14 cellular contexts compared by ENCODE assay signal in genomic region chr9:123048748-123049147, GRCh38. TPM values are rescaled to one million over a fixed set of nuclear protein-coding genes. Genes with fewer than 3 reads are reported as not detected.
DNase-seq lines count a peak whose midpoint lies in the region; ATAC-seq, FAIRE-seq and TF ChIP-seq lines count a peak whose summit lies in the region.
"Had no signal": no experiment of that assay in that cellular context is flagged by ENCODE, and none has a peak within 500 bp of the region (broad histone marks: within the 10 kb centered on the region; RNA-seq: fewer than 3 reads in every experiment).

No MANE protein-coding gene starts in this region.

- H3K79me2 ChIP-seq in hepatocyte = peaks cover 3% of the 10 kb centered on the region
- no peaks in the 10 kb centered on the region for H3K79me2 ChIP-seq in GM23338 (replicated peaks; ENCODE audit: insufficient read depth)

- TF ChIP-seq EP300 in stomach (IDR thresholded peaks at IDR 0.05) = no peak

- intact Hi-C loops in stomach (cut with DNase I; ENCODE audit: low total_unique reads) = no loop called here

- no peak overlapping the region for H2AFZ ChIP-seq in hepatocyte
- H2AFZ ChIP-seq in GM23338 = no peak overlapping the region

- DNase-seq in GM12892 (ENCODE audit: insufficient read length) (no peak), hepatocyte (ENCODE audit: low spot score) (no peak), stomach (no peak), COLO829 (ENCODE audit: low spot score) (no peak), GM23338 (ENCODE audit: low spot score) (no peak)
- DNase-seq: activated CD4-positive, alpha-beta T cell treated with anti-CD3 and anti-CD28 coated beads, Interleukin-2, amount 50 U/mL, for 4 hours; islet precursor cell; NCI-H1105 treated with DMSO at 0.1 percent for 48 hours; occipital lobe; T-helper 17 cell had no signal

- no peak for TF ChIP-seq CTCF in brain (conservative IDR thresholded peaks at IDR 0.05)
- no peak for TF ChIP-seq CTCF in hepatocyte (IDR thresholded peaks at IDR 0.05; ENCODE audit: poor library complexity)
- TF ChIP-seq CTCF in stomach (IDR thresholded peaks at IDR 0.05) = no peak
- no peak for TF ChIP-seq CTCF in GM23338 (conservative IDR thresholded peaks at IDR 0.05; ENCODE audit: low read depth in 2 of 2)

- H3K36me3 ChIP-seq in hepatocyte (replicated peaks; ENCODE audit: insufficient read depth, low read depth) (no peaks in the 10 kb centered on the region), stomach (peaks cover 0 to 8% (median 4%) of the 10 kb centered on the region in 4 donors), GM23338 (ENCODE audit: insufficient read depth) (no peaks in the 10 kb centered on the region)

- H3K36me3 Mint-ChIP-seq in brain = peaks cover 25% of the 10 kb centered on the region
- H3K36me3 Mint-ChIP-seq in GM23338 (ENCODE audit: low read depth) = peaks cover 6% of the 10 kb centered on the region; the same call in 2 of the 3 replicates
- H3K36me3 Mint-ChIP-seq: activated naive CD4-positive, alpha-beta T cell treated with anti-CD3 and anti-CD28 coated beads, Interleukin-2, amount 50 U/mL, for 72 hours had no signal

- H3K27me3 ChIP-seq in hepatocyte = no peaks in the 10 kb centered on the region
- no peaks in the 10 kb centered on the region for H3K27me3 ChIP-seq in stomach
- no peaks in the 10 kb centered on the region for H3K27me3 ChIP-seq in GM23338 (ENCODE audit: insufficient read depth)

- H3K4me1 ChIP-seq in hepatocyte (ENCODE audit: insufficient read depth) (peaks cover 23% of the 10 kb centered on the region), stomach (peaks cover 0 to 71% (median 26%) of the 10 kb centered on the region in 4 donors), GM23338 (ENCODE audit: insufficient read depth) (peaks cover 7% of the 10 kb centered on the region; the same call in 1 of the 2 replicates)

- no peaks in the 10 kb centered on the region for H3K9me3 ChIP-seq in hepatocyte (ENCODE audit: low read depth)
- H3K9me3 ChIP-seq in stomach = no peaks in the 10 kb centered on the region

- H3K27me3 Mint-ChIP-seq in brain (no peaks in the 10 kb centered on the region), GM23338 (ENCODE audit: insufficient read depth, low read depth, poor library complexity) (peaks cover 2% of the 10 kb centered on the region)
- H3K27me3 Mint-ChIP-seq: T-helper 17 cell had no signal

- no peaks in the 10 kb centered on the region for H3F3A ChIP-seq in GM23338 (replicated peaks; ENCODE audit: low read depth)

- H3K4me1 Mint-ChIP-seq in brain (peaks cover 44% of the 10 kb centered on the region), GM23338 (peaks cover 5% of the 10 kb centered on the region; the same call in 2 of the 3 replicates)

- ATAC-seq in GM23338 (no peak), GM19324 (IDR thresholded peaks at IDR 0.05; ENCODE audit: low FRiP score, unreplicated experiment) (no peak)
- ATAC-seq in activated CD4-positive, CD25-positive, alpha-beta regulatory T cell treated with anti-CD3 and anti-CD28 coated beads, Interleukin-2, amount 50 U/mL, for 24 hours = no peak
- ATAC-seq: activated naive CD4-positive, alpha-beta T cell treated with anti-CD3 and anti-CD28 coated beads, Interleukin-2, amount 50 U/mL, for 72 hours; T-helper 17 cell had no signal

- H3K27ac Mint-ChIP-seq in brain (peak overlapping the region in 4 of 5 experiments; percentile 43 to 91 (median 66)), GM23338 (no peak overlapping the region)
- H3K27ac Mint-ChIP-seq: activated naive CD4-positive, alpha-beta T cell treated with anti-CD3 and anti-CD28 coated beads, Interleukin-2, amount 50 U/mL, for 72 hours; T-helper 17 cell had no signal

- H3K27ac ChIP-seq in hepatocyte (peak overlapping the region; percentile 43), stomach (peak overlapping the region in 4 of 5 donors; percentile 17 to 63 (median 57)), GM23338 (ENCODE audit: low read depth) (no peak overlapping the region)

- no peak overlapping the region for H3K4me2 ChIP-seq in hepatocyte
- no peak overlapping the region for H3K4me2 ChIP-seq in GM23338

- whole genome bisulfite sequencing in hepatocyte (ENCODE audit: low lambda C conversion rate, missing lambda C conversion rate) = 61% methylated on average over 2 of the region's 2 CpGs
- 21 to 41% (median 41%) methylated on average over 2 of the region's 2 CpGs for WGBS in stomach, 5 donors

- H3K9me3 Mint-ChIP-seq in brain = no peaks in the 10 kb centered on the region
- no peaks in the 10 kb centered on the region for H3K9me3 Mint-ChIP-seq in GM23338
- H3K9me3 Mint-ChIP-seq: activated naive CD4-positive, alpha-beta T cell treated with anti-CD3 and anti-CD28 coated beads, Interleukin-2, amount 50 U/mL, for 72 hours had no signal

- H3K4me3 ChIP-seq in hepatocyte = no peak overlapping the region
- no peak overlapping the region for H3K4me3 ChIP-seq in stomach
- no peak overlapping the region for H3K4me3 ChIP-seq in GM23338

- peak; percentile 66 for FAIRE-seq in GM12892 (lab: Jason Lieb, UNC)

- peak overlapping the region in 1 of 5 experiments; percentile 53 for H3K4me3 Mint-ChIP-seq in brain
- H3K4me3 Mint-ChIP-seq in GM23338 = no peak overlapping the region
- H3K4me3 Mint-ChIP-seq: T-helper 17 cell had no signal

- TF ChIP-seq POLR2A in GM12892 (IDR thresholded peaks at IDR 0.05; ENCODE audit: low read depth, low read length) (no peak), stomach (IDR thresholded peaks at IDR 0.05) (no peak)

- H4K20me1 ChIP-seq in hepatocyte (ENCODE audit: insufficient read depth, poor library complexity, severe bottlenecking) (no peaks in the 10 kb centered on the region), GM23338 (replicated peaks; ENCODE audit: insufficient read depth) (no peaks in the 10 kb centered on the region)

- H3K9me2 ChIP-seq in hepatocyte (replicated peaks; ENCODE audit: insufficient read depth) (no peaks in the 10 kb centered on the region), GM23338 (ENCODE audit: insufficient read depth) (no peaks in the 10 kb centered on the region)

TF ChIP-seq in GM23338, 12 proteins besides CTCF, POLR2A, EP300 and RAD21:
- no peak for TF ChIP-seq STAT1 (IDR thresholded peaks at IDR 0.05; ENCODE audit: unreplicated experiment)
- no peak for TF ChIP-seq CREB1 (CRISPR knock-in tag; IDR thresholded peaks at IDR 0.05; ENCODE audit: low read depth)

RNA-seq across cellular contexts. Expression of gene GPR21, which starts 15.3 kb away (rescaled TPM):
- 0.38 TPM for polyA plus RNA-seq in GM12892 (2012; ENCODE audit: missing spikeins)
- polyA plus RNA-seq in brain (ENCODE audit: insufficient read depth, low read depth, low replicate concordance) (not detected), hepatocyte (0.75 TPM in 1 of 2 replicates, not detected in the other), stomach (not detected), GM23338 (2016; fragmentation: Nextera tagmentation; extraction: Ambion mirVana) (0.24 TPM in 1 of 2 replicates, not detected in the other)
- total RNA-seq in hepatocyte (0.50 and 2.2 TPM in 2 replicates), stomach (1 to 10 TPM in 1 of 5 donors, not detected in 4; 7.0 TPM)
- total RNA-seq in GM23338 (2014; rRNA removed; shearing (Covaris generic)) = 0.90 and 1.9 TPM in 2 replicates
